Comparison of ENCODE assay signal across 22 cellular contexts in the genomic region with DNA sequence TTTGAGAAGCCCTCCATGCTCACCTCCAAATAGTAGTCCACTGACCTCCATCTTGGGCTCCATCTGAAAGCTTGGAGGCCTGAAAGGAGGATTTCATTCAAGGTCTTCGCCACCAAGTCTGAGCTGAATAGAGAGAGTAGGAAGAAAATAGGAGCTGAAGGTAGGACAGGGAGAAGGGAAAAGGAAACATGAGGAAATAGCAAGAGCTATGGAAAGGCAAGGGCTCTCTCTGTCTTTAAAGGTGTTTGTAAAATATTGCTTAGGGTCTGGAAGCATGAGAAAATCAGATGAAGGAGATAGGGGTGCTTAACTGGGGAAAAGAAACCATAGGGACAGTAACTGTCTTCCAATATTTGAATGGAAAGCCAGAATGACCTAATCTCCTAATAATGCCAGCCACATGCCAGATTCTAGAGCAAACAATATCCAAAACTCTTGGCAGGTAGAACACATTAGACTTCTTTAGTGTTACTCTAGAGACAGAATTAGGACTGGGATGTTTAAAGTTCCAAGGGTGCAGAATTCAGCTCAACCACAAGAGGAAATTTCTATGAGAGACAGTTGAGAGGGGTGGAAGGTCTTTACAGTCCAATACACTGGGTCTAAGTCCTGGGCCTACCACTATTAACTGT.
"Had no signal": no experiment of that assay in that cellular context is flagged by ENCODE, and none has a peak within 500 bp of the region (broad histone marks: within the 10 kb centered on the region; RNA-seq: fewer than 3 reads in every experiment).

No MANE protein-coding gene starts in this region.

- H3K27ac ChIP-seq: dorsolateral prefrontal cortex, epithelial cell of prostate, foreskin keratinocyte, left lung, tibial artery had no signal

- H3K4me3 ChIP-seq: dorsolateral prefrontal cortex, left lung, tibial artery had no signal

- H3K27me3 ChIP-seq: dorsolateral prefrontal cortex, foreskin keratinocyte, left lung, tibial artery had no signal

- H3K9me3 ChIP-seq: left lung, tibial artery had no signal

- H3K36me3 ChIP-seq: left lung, tibial artery had no signal

- H3K4me1 ChIP-seq: tibial artery had no signal

- ATAC-seq: activated CD4-positive, CD25-positive, alpha-beta regulatory T cell treated with anti-CD3 and anti-CD28 coated beads, Interleukin-2, amount 50 U/mL, for 24 hours; activated T-cell treated with anti-CD3 and anti-CD28 coated beads, Interleukin-2, amount 50 U/mL, for 72 hours; foreskin keratinocyte; left lung had no signal

- DNase-seq: activated CD4-positive, alpha-beta T cell treated with anti-CD3 and anti-CD28 coated beads, Interleukin-2, amount 10 ng/mL, durations not matched to agents 7 days and 5 days; activated CD8-positive, alpha-beta memory T cell treated with anti-CD3 and anti-CD28 coated beads for 24 hours; activated gamma-delta T cell; activated naive CD8-positive, alpha-beta T cell treated with anti-CD3 and anti-CD28 coated beads, Interleukin-2, amount 10 ng/mL, durations not matched to agents 7 days and 5 days; activated T-cell treated with anti-CD3 and anti-CD28 coated beads, Interleukin-2, amount 50 U/mL, for 72 hours; central memory CD4-positive, alpha-beta T cell; dorsolateral prefrontal cortex; glutamatergic neuron; hypothalamus; left lung; mammary epithelial cell; occipital lobe; posterior cingulate gyrus; stimulated activated CD4-positive, alpha-beta T cell treated with anti-CD3 and anti-CD28 coated beads, Interleukin-12 subunit alpha, Interleukin-12 subunit beta, amount 100 ng/mL, for 4 hours; stimulated activated CD4-positive, alpha-beta T cell treated with anti-CD3 and anti-CD28 coated beads, Interleukin-1b, Interleukin-23, amount 100 ng/mL, for 48 hours; stimulated activated naive CD4-positive, alpha-beta T cell treated with Interleukin-2 at 50 U/mL for 16 hours; tibial artery had no signal

- FAIRE-seq: colon, keratinocyte had no signal
